Comparison of ENCODE assay signal across 23 cellular contexts in genomic region chr6:90158945-90159344, GRCh38.
DNase-seq lines count a peak whose midpoint lies in the region; ATAC-seq and TF ChIP-seq lines count a peak whose summit lies in the region.
"Had no signal": no experiment of that assay in that cellular context is flagged by ENCODE, and none has a peak within 500 bp of the region (broad histone marks: within the 10 kb centered on the region; RNA-seq: fewer than 3 reads in every experiment).

No MANE protein-coding gene starts in this region.

- no peak for TF ChIP-seq CTCF in endodermal cell (conservative IDR thresholded peaks at IDR 0.05)
- no peak for TF ChIP-seq CTCF in neural cell (IDR thresholded peaks at IDR 0.05; ENCODE audit: poor library complexity, severe bottlenecking)
- no peak for TF ChIP-seq CTCF in PC-3 (conservative IDR thresholded peaks at IDR 0.05; ENCODE audit: low read depth, low read length)

- CTCF ChIA-PET in T-cell (lab: Charles Lee) = interaction anchor here in 1 of 2 donors (0.6 kb wide), 1 partner anchor 219 kb away, joined by 3 read pairs; no protein-coding TSS in a partner anchor
- CTCF ChIA-PET in PC-3 (lab: Charles Lee) = no interaction called here

- H3F3A ChIP-seq in neural cell (ENCODE audit: insufficient read depth, low read length, poor library complexity, severe bottlenecking) (peaks cover 4% of the 10 kb centered on the region), PC-3 (ENCODE audit: low read length, unreplicated experiment) (no peaks in the 10 kb centered on the region)

- H3K79me2 ChIP-seq in neural cell (replicated peaks; ENCODE audit: insufficient read depth, low read length) (peaks cover 59% of the 10 kb centered on the region), PC-3 (ENCODE audit: low read length) (no peaks in the 10 kb centered on the region)

- no peaks in the 10 kb centered on the region for H3K9me3 ChIP-seq in endodermal cell (ENCODE audit: control insufficient read depth, low read length)
- H3K9me3 ChIP-seq in neural cell (ENCODE audit: low read length) = no peaks in the 10 kb centered on the region
- H3K9me3 ChIP-seq in PC-3 (ENCODE audit: low read length) = no peaks in the 10 kb centered on the region
- H3K9me3 ChIP-seq: esophagus squamous epithelium, gastrocnemius medialis, Peyer's patch, sigmoid colon, vagina had no signal

- H3K4me3 ChIP-seq in endodermal cell (ENCODE audit: low read length) (peak overlapping the region; percentile 64), neural cell (ENCODE audit: low read length) (peak overlapping the region; percentile 29), PC-3 (ENCODE audit: low read length) (no peak overlapping the region)
- H3K4me3 ChIP-seq: esophagus squamous epithelium, gastrocnemius medialis, Peyer's patch, sigmoid colon, vagina had no signal

- 70 to 73% methylated on average over 1 to 5 of the region's 5 CpGs for WGBS in endodermal cell (ENCODE audit: insufficient coverage in 1 of 2, insufficient read length in 1 of 2), 2 experiments

- no peaks in the 10 kb centered on the region for H3K4me1 ChIP-seq in endodermal cell (ENCODE audit: control insufficient read depth, insufficient read depth, low read length)
- no peaks in the 10 kb centered on the region for H3K4me1 ChIP-seq in PC-3 (ENCODE audit: insufficient read depth, low read length)
- H3K4me1 ChIP-seq: Peyer's patch, vagina had no signal

- peaks cover 88% of the 10 kb centered on the region for H3K4me1 Mint-ChIP-seq in activated T-cell treated with anti-CD3 and anti-CD28 coated beads, Interleukin-2, amount 50 U/mL, for 72 hours (ENCODE audit: low read depth)
- H3K4me1 Mint-ChIP-seq in T-cell = peaks cover 76 to 84% (median 82%) of the 10 kb centered on the region in 3 donors
- peaks cover 25% of the 10 kb centered on the region for H3K4me1 Mint-ChIP-seq in endodermal cell

- TF ChIP-seq RAD21 in neural cell (conservative IDR thresholded peaks at IDR 0.05) = no peak

- peaks cover 4% of the 10 kb centered on the region for H3K36me3 ChIP-seq in endodermal cell (ENCODE audit: control insufficient read depth, insufficient read depth, low read length)
- peaks cover 3% of the 10 kb centered on the region for H3K36me3 ChIP-seq in neural cell (ENCODE audit: insufficient read depth, low read length)
- no peaks in the 10 kb centered on the region for H3K36me3 ChIP-seq in PC-3 (ENCODE audit: low read depth, low read length)
- H3K36me3 ChIP-seq: esophagus squamous epithelium, gastrocnemius medialis, Peyer's patch, sigmoid colon, vagina had no signal

- H3K9me3 Mint-ChIP-seq in activated T-cell treated with anti-CD3 and anti-CD28 coated beads, Interleukin-2, amount 50 U/mL, for 72 hours = no peaks in the 10 kb centered on the region
- H3K9me3 Mint-ChIP-seq in T-cell (no peaks in the 10 kb centered on the region), endodermal cell (no peaks in the 10 kb centered on the region)
- H3K9me3 Mint-ChIP-seq: memory B cell had no signal

- H3K27me3 Mint-ChIP-seq in activated T-cell treated with anti-CD3 and anti-CD28 coated beads, Interleukin-2, amount 50 U/mL, for 72 hours (ENCODE audit: low read depth) = no peaks in the 10 kb centered on the region
- no peaks in the 10 kb centered on the region for H3K27me3 Mint-ChIP-seq in T-cell
- no peaks in the 10 kb centered on the region for H3K27me3 Mint-ChIP-seq in endodermal cell (ENCODE audit: insufficient read depth)
- H3K27me3 Mint-ChIP-seq: memory B cell had no signal

- H3K27ac ChIP-seq in endodermal cell (ENCODE audit: low read depth, low read length) (peak overlapping the region; percentile 35), neural cell (ENCODE audit: low read length) (peak overlapping the region; percentile 13), PC-3 (ENCODE audit: low read length) (no peak overlapping the region)
- H3K27ac ChIP-seq: esophagus squamous epithelium, gastrocnemius medialis, Peyer's patch, sigmoid colon, vagina had no signal

- H3K9me2 ChIP-seq in neural cell (ENCODE audit: insufficient read depth, low read length) (no peaks in the 10 kb centered on the region), PC-3 (replicated peaks; ENCODE audit: low read length) (no peaks in the 10 kb centered on the region)

- peaks cover 1 to 4% of the 10 kb centered on the region in 2 donors for H3K36me3 Mint-ChIP-seq in activated T-cell treated with anti-CD3 and anti-CD28 coated beads, Interleukin-2, amount 50 U/mL, for 72 hours (ENCODE audit: insufficient read depth in 2 of 2)
- H3K36me3 Mint-ChIP-seq in T-cell (peaks cover 3% of the 10 kb centered on the region), endodermal cell (ENCODE audit: low read depth) (no peaks in the 10 kb centered on the region)

- no peak for TF ChIP-seq EP300 in neural cell (conservative IDR thresholded peaks at IDR 0.05; ENCODE audit: poor library complexity, severe bottlenecking)

- H3K27ac Mint-ChIP-seq in activated T-cell treated with anti-CD3 and anti-CD28 coated beads, Interleukin-2, amount 50 U/mL, for 72 hours = peak overlapping the region; percentile 33
- peak overlapping the region; percentile 71 to 93 for H3K27ac Mint-ChIP-seq in T-cell
- H3K27ac Mint-ChIP-seq in endodermal cell = no peak overlapping the region
- H3K27ac Mint-ChIP-seq: progenitor cell of endocrine pancreas had no signal

- peak overlapping the region; percentile 4 to 57 for H3K4me3 Mint-ChIP-seq in activated T-cell treated with anti-CD3 and anti-CD28 coated beads, Interleukin-2, amount 50 U/mL, for 72 hours
- H3K4me3 Mint-ChIP-seq in T-cell (peak overlapping the region in 1 of 3 donors; percentile 52), endodermal cell (no peak overlapping the region)
- H3K4me3 Mint-ChIP-seq: memory B cell had no signal

- intact Hi-C loops in PC-3 (cut with micrococcal nuclease) = no loop called here

- H3K4me2 ChIP-seq in neural cell (ENCODE audit: low read length) (no peak overlapping the region), PC-3 (ENCODE audit: low read length) (no peak overlapping the region)

- no peak overlapping the region for H3K9ac ChIP-seq in endodermal cell (ENCODE audit: extremely low read depth, low read length, poor library complexity, severe bottlenecking)
- H3K9ac ChIP-seq in neural cell (ENCODE audit: low read length) = no peak overlapping the region
- no peak overlapping the region for H3K9ac ChIP-seq in PC-3 (ENCODE audit: low read length)

- no peak overlapping the region for H2AFZ ChIP-seq in neural cell (ENCODE audit: low read depth, low read length)
- H2AFZ ChIP-seq in PC-3 (ENCODE audit: low read length) = no peak overlapping the region

- ATAC-seq in activated T-cell treated with anti-CD3 and anti-CD28 coated beads, Interleukin-2, amount 50 U/mL, for 72 hours (replicated peaks in 1 of 2) = no peak
- no peak for ATAC-seq in T-cell (replicated peaks in 1 of 4)
- ATAC-seq in HG03175 (IDR thresholded peaks at IDR 0.05; ENCODE audit: unreplicated experiment) = no peak
- no peak for ATAC-seq in PC-3
- ATAC-seq: gastrocnemius medialis had no signal

- POLR2A ChIA-PET in T-cell (lab: Charles Lee) = interaction anchor here in 1 of 2 donors (0.7 kb wide), 1 partner anchor 175 kb away, joined by 3 read pairs; no protein-coding TSS in a partner anchor
- POLR2A ChIA-PET in PC-3 (lab: Charles Lee; ENCODE audit: unreplicated experiment) = no interaction called here

- no TSS peak for BruUV-seq in PC-3 (replicated peaks; lab: Mats Ljungman, UMichigan)

- DNase-seq in activated T-cell treated with anti-CD3 and anti-CD28 coated beads, Interleukin-2, amount 50 U/mL, for 72 hours = no peak
- DNase-seq in activated T-cell treated with anti-CD3 and anti-CD28 coated beads, Interleukin-2, amount 50 U/mL, for 1 hour = no peak
- DNase-seq in T-cell (no peak), endodermal cell (no peak), ecto neural progenitor cell (ENCODE audit: low spot score) (no peak), PC-3 (no peak)
- DNase-seq: ACHN; activated CD4-positive, alpha-beta T cell treated with anti-CD3 and anti-CD28 coated beads, Interleukin-2, amount 50 U/mL, for 48 hours; C1 segment of cervical spinal cord; effector CD8-positive, alpha-beta T cell; esophagus squamous epithelium; gastrocnemius medialis; kidney glomerular epithelial cell; NCI-H2029; NCI-H345; Peyer's patch; sigmoid colon; T-helper 1 cell had no signal

- H3K27me3 ChIP-seq in endodermal cell (ENCODE audit: control insufficient read depth, insufficient read depth, low read length, poor library complexity, severe bottlenecking) (no peaks in the 10 kb centered on the region), neural cell (ENCODE audit: insufficient read depth, low read depth, low read length) (no peaks in the 10 kb centered on the region), PC-3 (ENCODE audit: low read length) (no peaks in the 10 kb centered on the region)
- H3K27me3 ChIP-seq: esophagus squamous epithelium, gastrocnemius medialis, Peyer's patch, sigmoid colon, vagina had no signal

- H4K20me1 ChIP-seq in neural cell (ENCODE audit: insufficient read depth) (no peaks in the 10 kb centered on the region), PC-3 (ENCODE audit: low read length) (no peaks in the 10 kb centered on the region)

TF ChIP-seq in neural cell, 6 proteins besides CTCF, POLR2A, EP300 and RAD21 (continues in another document):
- TF ChIP-seq EZH2 (IDR thresholded peaks at IDR 0.05; ENCODE audit: borderline replicate concordance, insufficient read depth, low read length, poor library complexity, severe bottlenecking) = no peak
- TF ChIP-seq TAF1 (IDR thresholded peaks at IDR 0.05; ENCODE audit: low read depth) = no peak
- no peak for TF ChIP-seq SMC3 (conservative IDR thresholded peaks at IDR 0.05; ENCODE audit: poor library complexity)
